ENCODE assay signal across 8 cellular contexts in genomic region chr9:120714088-120714845, GRCh38. TPM values are rescaled to one million over a fixed set of nuclear protein-coding genes. Genes with fewer than 3 reads are reported as not detected.
A peak's percentile ranks its signal among the peaks of the same experiment; 100 is the strongest.
DNase-seq lines count a peak whose midpoint lies in the region; ATAC-seq, FAIRE-seq and TF ChIP-seq lines count a peak whose summit lies in the region.

Gene MEGF9 (minus strand): TSS chr9:120714470. CDS start chr9:120714358, 112 bp downstream.

- peak in 1 of 2 donors; percentile 88 for TF ChIP-seq POLR2A in vagina (IDR thresholded peaks at IDR 0.05)

- in situ Hi-C loops in astrocyte of the cerebellum (cut with HindIII; ENCODE audit: low sequenced_read_pairs) = no loop called here

- no peaks in the 10 kb centered on the region for H3K9me3 ChIP-seq in vagina

- peak within 1 kb of the TSS; percentile 59 for H3K4me3 ChIP-seq in astrocyte of the cerebellum (ENCODE audit: low read depth, low read length)
- H3K4me3 ChIP-seq in rectal smooth muscle tissue (ENCODE audit: low read length) = peak within 1 kb of the TSS; percentile 96
- peak within 1 kb of the TSS; percentile 70 to 88 for H3K4me3 ChIP-seq in vagina

- TF ChIP-seq CTCF in astrocyte of the cerebellum (IDR thresholded peaks at IDR 0.05; ENCODE audit: low read depth, low read length, missing control alignments) (no peak), vagina (IDR thresholded peaks at IDR 0.05) (no peak)

- H3K9me3 Mint-ChIP-seq in T-helper 2 cell treated with Interferon-gamma antibody and Interleukin-4, amounts not matched to agents 5 μg/mL and 100 μg/mL, for 36 hours = no peaks in the 10 kb centered on the region

- H3K27me3 ChIP-seq in rectal smooth muscle tissue (ENCODE audit: control insufficient read depth, insufficient read depth, low read length) = no peaks in the 10 kb centered on the region
- H3K27me3 ChIP-seq in vagina = no peaks in the 10 kb centered on the region

- intact Hi-C loops in vagina (cut with DNase I) = no loop called here

- peak; percentile 97 for FAIRE-seq in GM18507 (lab: Jason Lieb, UNC)

- peaks cover 40% of the 10 kb centered on the region for H3K4me1 Mint-ChIP-seq in T-helper 2 cell treated with Interferon-gamma antibody and Interleukin-4, amounts not matched to agents 5 μg/mL and 100 μg/mL, for 36 hours (ENCODE audit: low read depth)

- DNase-seq in GM18507 (ENCODE audit: extremely low spot score, insufficient read length, low read depth) (peak; percentile 95), NCI-H1930 (lab: John Stamatoyannopoulos, UW) (peak; percentile 94), astrocyte of the cerebellum (ENCODE audit: low read depth) (peak; percentile 95), hepatic stellate cell (ENCODE audit: low spot score) (peak; percentile 98), vagina (ENCODE audit: extremely low spot score in 2 of 2) (peak; percentile 98 to 99)
- DNase-seq in T-helper 2 cell treated with Interferon-gamma antibody and Interleukin-4, amounts not matched to agents 5 μg/mL and 100 μg/mL, for 36 hours (ENCODE audit: low spot score) = peak; percentile 98

- peak within 1 kb of the TSS; percentile 81 for H3K9ac ChIP-seq in rectal smooth muscle tissue (ENCODE audit: low read length)

- peaks cover 6% of the 10 kb centered on the region for H3K4me1 ChIP-seq in rectal smooth muscle tissue (ENCODE audit: control insufficient read depth, insufficient read depth, low read length)
- H3K4me1 ChIP-seq in vagina = peaks cover 53% of the 10 kb centered on the region

- H3K27me3 Mint-ChIP-seq in T-helper 2 cell treated with Interferon-gamma antibody and Interleukin-4, amounts not matched to agents 5 μg/mL and 100 μg/mL, for 36 hours (ENCODE audit: low read depth) = no peaks in the 10 kb centered on the region

- H3K27ac ChIP-seq in rectal smooth muscle tissue (ENCODE audit: low read depth, low read length) = peak within 1 kb of the TSS; percentile 70
- peak within 1 kb of the TSS; percentile 80 for H3K27ac ChIP-seq in vagina

- H3K36me3 ChIP-seq in rectal smooth muscle tissue (ENCODE audit: control insufficient read depth, insufficient read depth, low read length) = no peaks in the 10 kb centered on the region
- no peaks in the 10 kb centered on the region for H3K36me3 ChIP-seq in vagina

- ATAC-seq in HG02973 (IDR thresholded peaks at IDR 0.05; ENCODE audit: unreplicated experiment) = peak; percentile 94

- H3K36me3 Mint-ChIP-seq in T-helper 2 cell treated with Interferon-gamma antibody and Interleukin-4, amounts not matched to agents 5 μg/mL and 100 μg/mL, for 36 hours (ENCODE audit: low read depth) = peaks cover 7% of the 10 kb centered on the region

- H3K4me3 Mint-ChIP-seq in T-helper 2 cell treated with Interferon-gamma antibody and Interleukin-4, amounts not matched to agents 5 μg/mL and 100 μg/mL, for 36 hours = peak within 1 kb of the TSS; percentile 90

- peak within 1 kb of the TSS; percentile 84 for H3K27ac Mint-ChIP-seq in T-helper 2 cell treated with Interferon-gamma antibody and Interleukin-4, amounts not matched to agents 5 μg/mL and 100 μg/mL, for 36 hours

RNA-seq across cellular contexts. Expression of gene MEGF9, which starts in this region (rescaled TPM):
- 17.7 TPM for total RNA-seq in vagina

Comparison
In these comparisons a context has a peak if more than half of its experiments do, and no peak if none do; other contexts are left out.
1. Peak in every context shown above with its lines: DNase-seq, ATAC-seq, H3K4me3 ChIP-seq and H3K27ac ChIP-seq.